8 cellular contexts compared by ENCODE assay signal in genomic region chr19:42284641-42285341, GRCh38.
DNase-seq lines count a peak whose midpoint lies in the region; ATAC-seq and TF ChIP-seq lines count a peak whose summit lies in the region.

No MANE protein-coding gene starts in this region.

- H3K27ac Mint-ChIP-seq in effector memory CD8-positive, alpha-beta T cell, result peak overlapping the region; percentile 60 to 83
- H3K27ac Mint-ChIP-seq in nephron progenitor cell, result peak overlapping the region; percentile 93

- ATAC-seq in effector memory CD8-positive, alpha-beta T cell (replicated peaks), result no peak
- ATAC-seq in HG03196 (IDR thresholded peaks at IDR 0.05; ENCODE audit: unreplicated experiment), result no peak
- ATAC-seq in HG03108 (IDR thresholded peaks at IDR 0.05; ENCODE audit: unreplicated experiment), result no peak
- no peak for ATAC-seq in HG02973 (IDR thresholded peaks at IDR 0.05; ENCODE audit: unreplicated experiment)

- peak overlapping the region; percentile 84 to 88 for H3K4me3 Mint-ChIP-seq in effector memory CD8-positive, alpha-beta T cell
- peak overlapping the region; percentile 97 for H3K4me3 Mint-ChIP-seq in nephron progenitor cell

- peaks cover 34% of the 10 kb centered on the region for H3K36me3 Mint-ChIP-seq in effector memory CD8-positive, alpha-beta T cell (ENCODE audit: insufficient read depth)
- H3K36me3 Mint-ChIP-seq in nephron progenitor cell (ENCODE audit: low read depth), result peaks cover 11% of the 10 kb centered on the region

- no peaks in the 10 kb centered on the region for H3K27me3 Mint-ChIP-seq in effector memory CD8-positive, alpha-beta T cell
- no peaks in the 10 kb centered on the region for H3K27me3 Mint-ChIP-seq in nephron progenitor cell (ENCODE audit: low read depth, poor library complexity)

- H3K4me1 Mint-ChIP-seq in effector memory CD8-positive, alpha-beta T cell (ENCODE audit: low read depth in 2 of 2), result peaks cover 25 to 28% of the 10 kb centered on the region in 2 donors
- H3K4me1 Mint-ChIP-seq in nephron progenitor cell, result peaks cover 32% of the 10 kb centered on the region

- 0 out of 2 replicates have a peak, but pooled peaks have one; percentile 15 for TF ChIP-seq POLR2A in Raji (IDR thresholded peaks at IDR 0.05; ENCODE audit: insufficient read depth, low read depth, low read length)

- no peak for TF ChIP-seq CTCF in nephron progenitor cell (IDR thresholded peaks at IDR 0.05)

- DNase-seq in NCI-H2227 (lab: John Stamatoyannopoulos, UW; ENCODE audit: unreplicated experiment), result peak; percentile 79
- DNase-seq in NCI-H2227 treated with DMSO at 0.1 percent for 48 hours (lab: John Stamatoyannopoulos, UW), result no peak
- peak in 1 of 3 experiments; percentile 32 for DNase-seq in effector memory CD8-positive, alpha-beta T cell
- DNase-seq in nephron progenitor cell, result no peak

- no peaks in the 10 kb centered on the region for H3K9me3 Mint-ChIP-seq in effector memory CD8-positive, alpha-beta T cell
- H3K9me3 Mint-ChIP-seq in nephron progenitor cell, result no peaks in the 10 kb centered on the region
